ENCODE assay signal across 8 cellular contexts in the genomic region with DNA sequence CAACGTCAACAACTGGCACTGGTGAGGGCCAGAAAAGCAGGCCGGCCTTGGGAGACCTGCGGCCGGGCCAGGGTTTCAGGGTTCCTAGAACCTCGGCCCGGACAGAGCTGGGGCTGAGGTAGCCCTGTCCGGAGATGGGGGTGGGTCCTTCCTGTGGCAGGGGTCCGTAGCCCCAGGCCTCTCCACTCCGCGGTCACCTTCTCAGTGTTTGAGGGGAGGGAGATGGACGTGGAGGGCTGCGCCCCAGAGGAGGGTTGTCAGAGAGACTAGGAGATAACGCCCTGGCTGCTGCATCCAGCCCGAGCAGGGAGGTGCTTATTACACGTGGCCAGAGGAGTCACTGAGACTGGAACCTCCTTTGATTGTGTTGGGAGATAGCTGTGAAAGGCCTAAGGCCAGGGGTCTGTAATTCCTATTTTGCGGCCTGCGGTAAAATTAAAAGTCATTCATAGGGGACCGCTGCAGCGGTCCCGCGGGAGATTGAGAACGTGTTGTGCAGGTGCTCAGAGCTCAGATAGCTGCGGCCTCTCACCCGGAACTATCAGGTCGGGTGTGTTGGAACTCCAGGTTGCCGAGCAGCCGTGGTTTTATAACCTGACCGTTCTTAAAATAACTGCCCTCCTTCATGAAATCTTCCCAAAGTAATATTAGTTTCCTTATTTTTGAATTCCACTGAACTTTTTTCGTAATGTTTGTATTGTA. TPM values are rescaled to one million over a fixed set of nuclear protein-coding genes. Genes with fewer than 3 reads are reported as not detected.
DNase-seq lines count a peak whose midpoint lies in the region; ATAC-seq, FAIRE-seq and TF ChIP-seq lines count a peak whose summit lies in the region.

No MANE protein-coding gene starts in this region.

- no peak for FAIRE-seq in RCC 7860 (lab: Jason Lieb, UNC)

- H3K4me2 ChIP-seq in OCI-LY7 (ENCODE audit: low read length) = peak overlapping the region; percentile 77

- ATAC-seq in GM18868 (IDR thresholded peaks at IDR 0.05; ENCODE audit: unreplicated experiment) = peak; percentile 11
- peak; percentile 9 for ATAC-seq in HG03097 (IDR thresholded peaks at IDR 0.05; ENCODE audit: low FRiP score, unreplicated experiment)
- ATAC-seq in left ventricle myocardium superior = peak; percentile 36

- DNase-seq in AG20443 (ENCODE audit: low spot score) (peak; percentile 42), OCI-LY7 (ENCODE audit: low spot score) (peak; percentile 77), left ventricle myocardium superior (no peak), renal cortical epithelial cell (ENCODE audit: low read depth) (peak; percentile 3), RCC 7860 (ENCODE audit: low spot score) (no peak)
- DNase-seq in activated naive CD4-positive, alpha-beta T cell treated with anti-CD3 and anti-CD28 coated beads, Interleukin-2, amount 50 U/mL, for 16 hours = peak; percentile 36

- H3K4me1 ChIP-seq in OCI-LY7 (ENCODE audit: insufficient read depth, low read length, poor library complexity, severe bottlenecking) = peaks cover 27% of the 10 kb centered on the region

- H3K27ac ChIP-seq in OCI-LY7 (ENCODE audit: low read depth, low read length, poor library complexity, severe bottlenecking) = peak overlapping the region; percentile 66

- peaks cover 16% of the 10 kb centered on the region; the same call in 1 of the 2 replicates for H4K20me1 ChIP-seq in OCI-LY7 (ENCODE audit: insufficient read depth, low read length)

- peak overlapping the region; percentile 95 for H3K4me3 ChIP-seq in OCI-LY7 (ENCODE audit: low read depth, low read length, poor library complexity, severe bottlenecking)

- intact Hi-C loops in OCI-LY7 (cut with micrococcal nuclease; ENCODE audit: unreplicated experiment) (loop anchor here (2.0 to 5.0 kb wide), 5 partner anchors 81 to 344 kb away; a partner anchor contains a TSS), left ventricle myocardium superior (cut with micrococcal nuclease) (loop anchor here (10.0 kb wide), 1 partner anchor 96 kb away; no protein-coding TSS in a partner anchor)

- POLR2A ChIA-PET in OCI-LY7 (lab: Charles Lee) = interaction anchor here (0.6 to 2.0 kb wide), 6 partner anchors 21 to 137 kb away, joined by 3 to 6 read pairs (median 4); no protein-coding TSS in a partner anchor

- CTCF ChIA-PET in OCI-LY7 (lab: Charles Lee; ENCODE audit: unreplicated experiment) = interaction anchor here (0.5 to 2.1 kb wide), 2 partner anchors 88 to 93 kb away, joined by 3 to 5 read pairs; no protein-coding TSS in a partner anchor

- TF ChIP-seq CTCF in OCI-LY7 (conservative IDR thresholded peaks at IDR 0.05; ENCODE audit: low read length) = no peak

- H2AFZ ChIP-seq in OCI-LY7 (ENCODE audit: low read length) = peak overlapping the region; percentile 87; the same call in 1 of the 2 replicates

- no peaks in the 10 kb centered on the region for H3K9me3 ChIP-seq in OCI-LY7 (ENCODE audit: low read length)

- H3K9me2 ChIP-seq in OCI-LY7 (ENCODE audit: insufficient read depth, low read length) = no peaks in the 10 kb centered on the region

- H3K36me3 ChIP-seq in OCI-LY7 (ENCODE audit: insufficient read depth, low read length) = peaks cover 47% of the 10 kb centered on the region

- peaks cover 45% of the 10 kb centered on the region for H3K79me2 ChIP-seq in OCI-LY7 (ENCODE audit: insufficient read depth, low read depth, low read length)

- no TSS peak for BruUV-seq in OCI-LY7 (replicated peaks; lab: Mats Ljungman, UMichigan)

RNA-seq across cellular contexts. Expression of a gene that starts 0.5 kb away (rescaled TPM):
- total RNA-seq in OCI-LY7 (2014; rRNA removed; shearing (Covaris generic)) = 182 and 230 TPM in 2 replicates
- 238 and 269 TPM in 2 replicates for total RNA-seq in OCI-LY7 (2022)
- 231 TPM for total RNA-seq in left ventricle myocardium superior
- total RNA-seq in renal cortical epithelial cell = 95.9 and 179 TPM in 2 replicates

RNA-seq across cellular contexts. Expression of a gene that starts 1.0 kb away (rescaled TPM):
- total RNA-seq in OCI-LY7 (2014; rRNA removed; shearing (Covaris generic)) = 11.4 and 13.3 TPM in 2 replicates
- total RNA-seq in OCI-LY7 (2022) (20.4 and 21.1 TPM in 2 replicates), left ventricle myocardium superior (12.6 TPM), renal cortical epithelial cell (20.7 and 26.8 TPM in 2 replicates)

RNA-seq across cellular contexts. Expression of a gene that starts 35.1 kb away (rescaled TPM):
- total RNA-seq in OCI-LY7 (2014; rRNA removed; shearing (Covaris generic)) = 0.38 TPM in 1 of 2 replicates, not detected in the other
- total RNA-seq in OCI-LY7 (2022) = 0.50 and 0.74 TPM in 2 replicates
- 0.15 TPM for total RNA-seq in left ventricle myocardium superior
- total RNA-seq in renal cortical epithelial cell = 0.50 TPM in 1 of 2 replicates, not detected in the other

RNA-seq across cellular contexts. Expression of a gene that starts 40.2 kb away (rescaled TPM):
- total RNA-seq in OCI-LY7 (2014; rRNA removed; shearing (Covaris generic)) = not detected in 2 replicates
- total RNA-seq in OCI-LY7 (2022) (not detected in 2 replicates), left ventricle myocardium superior (0.25 TPM), renal cortical epithelial cell (1.3 and 1.7 TPM in 2 replicates)

Comparison
In these comparisons a context has a peak if more than half of its experiments do, and no peak if none do; other contexts are left out.
1. DNase-seq: peak in AG20443 (single experiment), OCI-LY7 (single experiment), activated naive CD4-positive, alpha-beta T cell treated with anti-CD3 and anti-CD28 coated beads, Interleukin-2, amount 50 U/mL, for 16 hours (single experiment) and renal cortical epithelial cell (single experiment); none in left ventricle myocardium superior (single experiment) and RCC 7860 (single experiment).
2. Peak in every context shown above with its lines, with median percentiles within 50 percentile points of each other: ATAC-seq.